Comparison of ENCODE assay signal across 1 cellular context in genomic region chr20:17796096-17796563, GRCh38.
TF ChIP-seq lines count a peak whose summit lies in the region.

No MANE protein-coding gene starts in this region.

TF ChIP-seq in HepG2, 621 proteins besides CTCF, POLR2A, EP300 and RAD21 (continued from another document and continues in another):
- TF ChIP-seq HINFP (CRISPR knock-in tag; IDR thresholded peaks at IDR 0.05; ENCODE audit: low read depth) (no peak), ATF1 (CRISPR knock-in tag; IDR thresholded peaks at IDR 0.05) (no peak), NR2F1 (CRISPR knock-in tag; IDR thresholded peaks at IDR 0.05) (peak in 1 of 2 experiments; percentile 57; a peak in 1 of 4 replicates), SNRNP70 (IDR thresholded peaks at IDR 0.05; ENCODE audit: low read depth, low read length) (no peak), CCDC6 (CRISPR knock-in tag; IDR thresholded peaks at IDR 0.05) (no peak), SALL1 (CRISPR knock-in tag; IDR thresholded peaks at IDR 0.05) (peak; percentile 75), FLYWCH1 (CRISPR knock-in tag; IDR thresholded peaks at IDR 0.05) (no peak), ZNF292 (CRISPR knock-in tag; IDR thresholded peaks at IDR 0.05; ENCODE audit: borderline replicate concordance, low read depth) (peak; percentile 46; the same call in 1 of the 2 replicates), ZNF446 (CRISPR knock-in tag; IDR thresholded peaks at IDR 0.05) (no peak), ZNF17 (CRISPR knock-in tag; IDR thresholded peaks at IDR 0.05) (no peak), HDAC6 (IDR thresholded peaks at IDR 0.05; ENCODE audit: low read depth, low read length) (no peak), ZNF766 (CRISPR knock-in tag; IDR thresholded peaks at IDR 0.05; ENCODE audit: borderline replicate concordance) (no peak), DNMT1 (CRISPR knock-in tag; IDR thresholded peaks at IDR 0.05) (no peak), ZNF354B (CRISPR knock-in tag; IDR thresholded peaks at IDR 0.05) (no peak), NFKB2 (CRISPR knock-in tag; IDR thresholded peaks at IDR 0.05; ENCODE audit: borderline replicate concordance) (no peak), MEIS2 (CRISPR knock-in tag; IDR thresholded peaks at IDR 0.05) (peak; percentile 72; the same call in 1 of the 2 replicates), ZNF484 (CRISPR knock-in tag; IDR thresholded peaks at IDR 0.05; ENCODE audit: borderline replicate concordance, low read depth) (no peak), NR3C1 (CRISPR knock-in tag; IDR thresholded peaks at IDR 0.05) (no peak), PTBP1 (IDR thresholded peaks at IDR 0.05; ENCODE audit: low read depth, low read length, poor library complexity, severe bottlenecking) (no peak), ZNF572 (CRISPR knock-in tag; IDR thresholded peaks at IDR 0.05) (no peak), NFRKB (IDR thresholded peaks at IDR 0.05) (no peak), SETDB1 (CRISPR knock-in tag; IDR thresholded peaks at IDR 0.05; ENCODE audit: borderline replicate concordance) (no peak), MAFG (CRISPR knock-in tag; IDR thresholded peaks at IDR 0.05) (no peak), ZSCAN22 (CRISPR knock-in tag; IDR thresholded peaks at IDR 0.05) (no peak), KLF13 (CRISPR knock-in tag; IDR thresholded peaks at IDR 0.05) (no peak), ZBTB26 (CRISPR knock-in tag; IDR thresholded peaks at IDR 0.05; ENCODE audit: borderline replicate concordance) (no peak), SKI (IDR thresholded peaks at IDR 0.05; ENCODE audit: partially characterized antibody) (peak; percentile 46), ZBTB49 (CRISPR knock-in tag; IDR thresholded peaks at IDR 0.05; ENCODE audit: borderline replicate concordance) (no peak), FOXP1 (IDR thresholded peaks at IDR 0.05) (no peak), FOXP1 (CRISPR knock-in tag; IDR thresholded peaks at IDR 0.05) (peak; percentile 40), NONO (IDR thresholded peaks at IDR 0.05) (no peak), NONO (CRISPR knock-in tag; conservative IDR thresholded peaks at IDR 0.05) (no peak), ZFP62 (CRISPR knock-in tag; IDR thresholded peaks at IDR 0.05) (no peak), RAD51 (IDR thresholded peaks at IDR 0.05; ENCODE audit: borderline replicate concordance) (no peak), PRPF4 (IDR thresholded peaks at IDR 0.05; ENCODE audit: low read depth, low read length, poor library complexity, severe bottlenecking) (no peak), TIGD3 (CRISPR knock-in tag; IDR thresholded peaks at IDR 0.05; ENCODE audit: borderline replicate concordance) (no peak), ZBTB42 (CRISPR knock-in tag; IDR thresholded peaks at IDR 0.05) (no peak), ZNF451 (CRISPR knock-in tag; IDR thresholded peaks at IDR 0.05) (no peak), HDAC1 (CRISPR knock-in tag; IDR thresholded peaks at IDR 0.05) (peak; percentile 25; the same call in 1 of the 2 replicates), ZNF546 (CRISPR knock-in tag; conservative IDR thresholded peaks at IDR 0.05) (no peak), LRRFIP1 (CRISPR knock-in tag; conservative IDR thresholded peaks at IDR 0.05) (no peak), ARNT (IDR thresholded peaks at IDR 0.05) (no peak), GZF1 (CRISPR knock-in tag; IDR thresholded peaks at IDR 0.05) (no peak), ZBTB46 (CRISPR knock-in tag; IDR thresholded peaks at IDR 0.05; ENCODE audit: borderline replicate concordance) (no peak), TRIM24 (CRISPR knock-in tag; IDR thresholded peaks at IDR 0.05) (peak; percentile 98), PHF20 (CRISPR knock-in tag; IDR thresholded peaks at IDR 0.05) (no peak), ZNF616 (CRISPR knock-in tag; IDR thresholded peaks at IDR 0.05; ENCODE audit: low read depth) (no peak), ZNF232 (CRISPR knock-in tag; IDR thresholded peaks at IDR 0.05; ENCODE audit: borderline replicate concordance) (no peak), FOXP4 (CRISPR knock-in tag; IDR thresholded peaks at IDR 0.05) (no peak), CENPX (CRISPR knock-in tag; IDR thresholded peaks at IDR 0.05) (no peak), ZFP41 (CRISPR knock-in tag; IDR thresholded peaks at IDR 0.05; ENCODE audit: borderline replicate concordance) (no peak), MBNL3 (CRISPR knock-in tag; conservative IDR thresholded peaks at IDR 0.05) (no peak), NR2F6 (IDR thresholded peaks at IDR 0.05) (peak; percentile 40; the same call in 1 of the 2 replicates), NR2F6 (CRISPR knock-in tag; IDR thresholded peaks at IDR 0.05) (peak; percentile 70), NFE2 (CRISPR knock-in tag; IDR thresholded peaks at IDR 0.05) (no peak), ZSCAN5A (CRISPR knock-in tag; IDR thresholded peaks at IDR 0.05; ENCODE audit: borderline replicate concordance) (no peak), TOE1 (CRISPR knock-in tag; IDR thresholded peaks at IDR 0.05) (no peak), ZNF772 (CRISPR knock-in tag; IDR thresholded peaks at IDR 0.05) (no peak), ZNF749 (CRISPR knock-in tag; IDR thresholded peaks at IDR 0.05; ENCODE audit: borderline replicate concordance) (no peak), SMAD3 (CRISPR knock-in tag; IDR thresholded peaks at IDR 0.05) (no peak), ZMYM3 (CRISPR knock-in tag; IDR thresholded peaks at IDR 0.05) (peak; percentile 55; the same call in 1 of the 2 replicates), NKX3-1 (CRISPR knock-in tag; IDR thresholded peaks at IDR 0.05) (no peak), RARA (CRISPR knock-in tag; IDR thresholded peaks at IDR 0.05) (peak; percentile 78), CSRNP1 (CRISPR knock-in tag; IDR thresholded peaks at IDR 0.05) (no peak)
